Comparison of ENCODE assay signal across 28 cellular contexts in genomic region chr17:10610821-10611323, GRCh38.
"Had no signal": no experiment of that assay in that cellular context is flagged by ENCODE, and none has a peak within 500 bp of the region (broad histone marks: within the 10 kb centered on the region; RNA-seq: fewer than 3 reads in every experiment).

No MANE protein-coding gene starts in this region.

- H3K27me3 ChIP-seq: ascending aorta, body of pancreas had no signal

- H3K4me1 ChIP-seq: ascending aorta, body of pancreas had no signal

- DNase-seq: activated B cell treated with CpG ODN at 0.5 μM for 24 hours; activated CD4-positive, alpha-beta T cell treated with anti-CD3 and anti-CD28 coated beads for 1 hour; activated CD4-positive, alpha-beta T cell treated with anti-CD3 and anti-CD28 coated beads, Interleukin-2, amount 10 ng/mL, durations not matched to agents 24 days and 14 days; activated CD4-positive, alpha-beta T cell treated with anti-CD3 and anti-CD28 coated beads, Interleukin-2, amount 50 U/mL, for 48 hours; activated effector memory CD4-positive, alpha-beta T cell treated with anti-CD3 and anti-CD28 coated beads, Interleukin-2, amount 50 U/mL, for 16 hours; activated naive CD4-positive, alpha-beta T cell treated with Interleukin-2 at 50 U/mL for 16 hours; activated naive CD8-positive, alpha-beta T cell treated with anti-CD3 and anti-CD28 coated beads, Interleukin-2, amount 50 U/mL, for 24 hours; activated T-cell treated with anti-CD3 and anti-CD28 coated beads, Interleukin-2, amount 50 U/mL, for 4 hours; amniotic stem cell; body of pancreas; central memory CD4-positive, alpha-beta T cell; Karpas-422; MM.1S; NCI-H1105 treated with DMSO at 0.1 percent for 48 hours; NCI-H1436 treated with DMSO at 0.1 percent for 48 hours; NCI-H187; NCI-H2081; NCI-H2171; NCI-H2227 treated with DMSO at 0.1 percent for 48 hours; NCI-H446 treated with DMSO at 0.1 percent for 48 hours; NCI-H526 treated with DMSO at 0.1 percent for 48 hours; PC-3; SHP77 treated with DMSO at 0.1 percent for 48 hours; T-helper 17 cell; T-helper 9 cell had no signal

- H3K27ac ChIP-seq: ascending aorta, body of pancreas had no signal

- H3K36me3 Mint-ChIP-seq: activated naive CD4-positive, alpha-beta T cell treated with anti-CD3 and anti-CD28 coated beads, Interleukin-2, amount 50 U/mL, for 72 hours had no signal

- H3K27ac Mint-ChIP-seq: activated B cell treated with CpG ODN at 0.5 μM for 24 hours; activated CD4-positive, alpha-beta T cell treated with anti-CD3 and anti-CD28 coated beads, Interleukin-2, amount 10 ng/mL, durations not matched to agents 24 days and 14 days; activated naive CD4-positive, alpha-beta T cell treated with anti-CD3 and anti-CD28 coated beads, Interleukin-2, amount 50 U/mL, for 72 hours; activated naive CD8-positive, alpha-beta T cell treated with anti-CD3 and anti-CD28 coated beads, Interleukin-2, amount 50 U/mL, for 24 hours; T-helper 17 cell had no signal

- H3K9me3 ChIP-seq: ascending aorta, body of pancreas had no signal

- H3K4me3 ChIP-seq: ascending aorta, body of pancreas, K562 had no signal

- H3K4me1 Mint-ChIP-seq: activated B cell treated with CpG ODN at 0.5 μM for 24 hours; activated CD4-positive, alpha-beta T cell treated with anti-CD3 and anti-CD28 coated beads, Interleukin-2, amount 10 ng/mL, durations not matched to agents 24 days and 14 days; activated naive CD8-positive, alpha-beta T cell treated with anti-CD3 and anti-CD28 coated beads, Interleukin-2, amount 50 U/mL, for 24 hours; T-helper 17 cell had no signal

- ATAC-seq: activated naive CD4-positive, alpha-beta T cell treated with anti-CD3 and anti-CD28 coated beads, Interleukin-2, amount 50 U/mL, for 72 hours; activated naive CD8-positive, alpha-beta T cell treated with anti-CD3 and anti-CD28 coated beads, Interleukin-2, amount 50 U/mL, for 24 hours; activated T-cell treated with anti-CD3 and anti-CD28 coated beads, Interleukin-2, amount 50 U/mL, for 4 hours; body of pancreas; K562; PC-3; T-helper 17 cell had no signal

- H3K4me3 Mint-ChIP-seq: activated B cell treated with CpG ODN at 0.5 μM for 24 hours; activated CD4-positive, alpha-beta T cell treated with anti-CD3 and anti-CD28 coated beads, Interleukin-2, amount 10 ng/mL, durations not matched to agents 24 days and 14 days; activated naive CD8-positive, alpha-beta T cell treated with anti-CD3 and anti-CD28 coated beads, Interleukin-2, amount 50 U/mL, for 24 hours; activated T-cell treated with anti-CD3 and anti-CD28 coated beads, Interleukin-2, amount 50 U/mL, for 4 hours; T-helper 17 cell had no signal

- H3K27me3 Mint-ChIP-seq: activated CD4-positive, alpha-beta T cell treated with anti-CD3 and anti-CD28 coated beads, Interleukin-2, amount 10 ng/mL, durations not matched to agents 24 days and 14 days had no signal

- H3K36me3 ChIP-seq: ascending aorta had no signal

- H3K9me3 Mint-ChIP-seq: activated B cell treated with CpG ODN at 0.5 μM for 24 hours; activated CD4-positive, alpha-beta T cell treated with anti-CD3 and anti-CD28 coated beads, Interleukin-2, amount 10 ng/mL, durations not matched to agents 24 days and 14 days; activated naive CD4-positive, alpha-beta T cell treated with anti-CD3 and anti-CD28 coated beads, Interleukin-2, amount 50 U/mL, for 72 hours; activated naive CD8-positive, alpha-beta T cell treated with anti-CD3 and anti-CD28 coated beads, Interleukin-2, amount 50 U/mL, for 24 hours; activated T-cell treated with anti-CD3 and anti-CD28 coated beads, Interleukin-2, amount 50 U/mL, for 4 hours had no signal
